In the genomic region with DNA sequence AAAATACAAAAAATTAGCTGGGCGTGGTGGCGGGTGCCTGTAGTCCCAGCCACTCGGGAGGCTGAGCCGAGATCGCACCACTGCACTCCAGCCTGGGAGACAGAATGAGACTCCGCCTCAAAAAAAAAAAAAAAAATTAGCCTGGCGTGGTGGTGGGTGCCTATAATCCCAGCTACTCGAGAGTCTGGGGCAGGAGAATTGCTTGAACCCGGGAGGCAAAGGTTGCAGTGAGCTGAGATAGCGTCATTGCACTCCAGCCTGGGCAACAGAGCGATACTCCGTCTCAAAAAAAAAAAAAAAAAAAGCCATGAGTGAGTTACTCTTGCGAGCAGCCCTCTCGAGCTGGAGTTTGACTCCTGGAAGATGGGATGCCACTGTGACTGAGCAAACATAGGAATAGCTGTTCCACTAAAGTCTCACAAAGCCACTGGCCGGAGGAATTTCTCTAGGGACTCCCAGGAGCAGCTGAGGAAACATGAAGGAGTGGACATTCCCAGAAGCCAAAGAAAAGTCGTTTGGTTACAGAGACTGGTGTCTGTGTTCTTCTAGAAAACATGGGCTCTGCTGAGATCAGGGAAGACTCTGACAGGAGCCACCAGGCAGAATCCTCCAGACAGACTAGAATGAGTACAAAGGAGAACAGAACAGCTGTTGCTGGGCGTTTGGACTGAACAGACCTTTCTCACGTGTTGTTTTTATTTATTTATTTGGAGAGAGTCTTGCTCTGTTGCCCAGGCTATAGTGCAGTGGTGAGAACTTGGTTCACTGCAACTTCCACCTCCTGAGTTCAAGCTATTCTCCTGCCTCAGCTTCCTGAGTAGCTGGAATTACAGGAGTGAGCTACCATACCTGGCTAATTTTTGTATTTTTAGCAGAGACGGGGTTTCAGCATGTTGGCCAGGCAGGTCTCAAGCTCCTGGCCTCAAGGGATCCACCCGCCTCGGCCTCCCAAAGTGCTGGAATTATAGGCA, we compare ENCODE assay signal across 1 cellular context.
TF ChIP-seq lines count a peak whose summit lies in the region.

No MANE protein-coding gene starts in this region.

TF ChIP-seq in liver, 16 proteins besides CTCF, POLR2A, EP300 and RAD21 (continued from another document):
- TF ChIP-seq, protein P1, sequence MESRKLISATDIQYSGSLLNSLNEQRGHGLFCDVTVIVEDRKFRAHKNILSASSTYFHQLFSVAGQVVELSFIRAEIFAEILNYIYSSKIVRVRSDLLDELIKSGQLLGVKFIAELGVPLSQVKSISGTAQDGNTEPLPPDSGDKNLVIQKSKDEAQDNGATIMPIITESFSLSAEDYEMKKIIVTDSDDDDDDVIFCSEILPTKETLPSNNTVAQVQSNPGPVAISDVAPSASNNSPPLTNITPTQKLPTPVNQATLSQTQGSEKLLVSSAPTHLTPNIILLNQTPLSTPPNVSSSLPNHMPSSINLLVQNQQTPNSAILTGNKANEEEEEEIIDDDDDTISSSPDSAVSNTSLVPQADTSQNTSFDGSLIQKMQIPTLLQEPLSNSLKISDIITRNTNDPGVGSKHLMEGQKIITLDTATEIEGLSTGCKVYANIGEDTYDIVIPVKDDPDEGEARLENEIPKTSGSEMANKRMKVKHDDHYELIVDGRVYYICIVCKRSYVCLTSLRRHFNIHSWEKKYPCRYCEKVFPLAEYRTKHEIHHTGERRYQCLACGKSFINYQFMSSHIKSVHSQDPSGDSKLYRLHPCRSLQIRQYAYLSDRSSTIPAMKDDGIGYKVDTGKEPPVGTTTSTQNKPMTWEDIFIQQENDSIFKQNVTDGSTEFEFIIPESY (IDR thresholded peaks at IDR 0.05): no peak
- TF ChIP-seq, protein P2, sequence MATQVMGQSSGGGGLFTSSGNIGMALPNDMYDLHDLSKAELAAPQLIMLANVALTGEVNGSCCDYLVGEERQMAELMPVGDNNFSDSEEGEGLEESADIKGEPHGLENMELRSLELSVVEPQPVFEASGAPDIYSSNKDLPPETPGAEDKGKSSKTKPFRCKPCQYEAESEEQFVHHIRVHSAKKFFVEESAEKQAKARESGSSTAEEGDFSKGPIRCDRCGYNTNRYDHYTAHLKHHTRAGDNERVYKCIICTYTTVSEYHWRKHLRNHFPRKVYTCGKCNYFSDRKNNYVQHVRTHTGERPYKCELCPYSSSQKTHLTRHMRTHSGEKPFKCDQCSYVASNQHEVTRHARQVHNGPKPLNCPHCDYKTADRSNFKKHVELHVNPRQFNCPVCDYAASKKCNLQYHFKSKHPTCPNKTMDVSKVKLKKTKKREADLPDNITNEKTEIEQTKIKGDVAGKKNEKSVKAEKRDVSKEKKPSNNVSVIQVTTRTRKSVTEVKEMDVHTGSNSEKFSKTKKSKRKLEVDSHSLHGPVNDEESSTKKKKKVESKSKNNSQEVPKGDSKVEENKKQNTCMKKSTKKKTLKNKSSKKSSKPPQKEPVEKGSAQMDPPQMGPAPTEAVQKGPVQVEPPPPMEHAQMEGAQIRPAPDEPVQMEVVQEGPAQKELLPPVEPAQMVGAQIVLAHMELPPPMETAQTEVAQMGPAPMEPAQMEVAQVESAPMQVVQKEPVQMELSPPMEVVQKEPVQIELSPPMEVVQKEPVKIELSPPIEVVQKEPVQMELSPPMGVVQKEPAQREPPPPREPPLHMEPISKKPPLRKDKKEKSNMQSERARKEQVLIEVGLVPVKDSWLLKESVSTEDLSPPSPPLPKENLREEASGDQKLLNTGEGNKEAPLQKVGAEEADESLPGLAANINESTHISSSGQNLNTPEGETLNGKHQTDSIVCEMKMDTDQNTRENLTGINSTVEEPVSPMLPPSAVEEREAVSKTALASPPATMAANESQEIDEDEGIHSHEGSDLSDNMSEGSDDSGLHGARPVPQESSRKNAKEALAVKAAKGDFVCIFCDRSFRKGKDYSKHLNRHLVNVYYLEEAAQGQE (IDR thresholded peaks at IDR 0.05): no peak
- TF ChIP-seq HNF4A (conservative IDR thresholded peaks at IDR 0.05) (no peak), SP1 (IDR thresholded peaks at IDR 0.05) (no peak), HNF4G (IDR thresholded peaks at IDR 0.05) (no peak)
